Comparison of ENCODE assay signal across 8 cellular contexts in the genomic region with DNA sequence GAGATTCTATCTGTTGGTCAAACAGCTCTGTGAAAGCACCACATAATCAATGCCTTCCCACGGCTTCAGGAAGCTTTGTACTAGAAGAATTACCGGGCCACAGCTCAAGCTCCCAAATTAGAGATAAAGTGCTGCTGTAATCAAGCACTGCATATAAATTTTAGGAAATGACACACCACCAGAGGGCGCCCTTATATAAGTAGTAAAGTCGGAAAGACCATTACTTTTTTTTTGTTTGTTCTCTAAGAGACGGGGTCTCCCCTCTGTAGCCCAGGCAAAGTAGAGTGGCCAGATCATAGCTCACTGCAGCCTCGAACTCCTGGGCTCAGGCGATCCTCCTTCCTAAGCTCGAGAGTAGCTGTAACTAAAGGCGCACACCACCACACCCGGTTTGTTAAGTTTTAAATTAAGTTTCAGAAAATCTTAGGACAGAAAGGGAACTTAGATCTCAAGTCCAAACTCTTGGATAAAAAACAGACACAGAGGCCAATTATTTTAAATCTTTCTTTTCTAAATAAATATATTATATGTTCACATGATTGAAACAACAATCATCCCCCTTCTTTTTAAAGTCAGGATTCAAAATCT. TPM values are rescaled to one million over a fixed set of nuclear protein-coding genes. Genes with fewer than 3 reads are reported as not detected.
DNase-seq lines count a peak whose midpoint lies in the region; ATAC-seq and TF ChIP-seq lines count a peak whose summit lies in the region.

No MANE protein-coding gene starts in this region.

- H2AK9ac ChIP-seq in IMR-90 (replicated peaks; ENCODE audit: low read depth, low read length, poor library complexity) = peak overlapping the region; percentile 52

- H3K9me1 ChIP-seq in IMR-90 (ENCODE audit: insufficient read depth, low read length) = peaks cover 3% of the 10 kb centered on the region; the same call in 1 of the 2 replicates

- H3K23ac ChIP-seq in IMR-90 (ENCODE audit: low read depth, low read length) = peak overlapping the region; percentile 63; the same call in 1 of the 2 replicates

- H3K27ac Mint-ChIP-seq in endothelial cell (ENCODE audit: unreplicated experiment) = no peak overlapping the region

- H3K14ac ChIP-seq in IMR-90 (replicated peaks; ENCODE audit: low read depth, low read length) = no peak overlapping the region

- H3K18ac ChIP-seq in IMR-90 (ENCODE audit: low read depth, low read length) = peak overlapping the region; percentile 81; the same call in 1 of the 2 replicates

- POLR2A ChIA-PET in IMR-90 (lab: Charles Lee; ENCODE audit: unreplicated experiment) = interaction anchor here (0.7 kb wide), 1 partner anchor 1080 kb away, joined by 3 read pairs; no protein-coding TSS in a partner anchor

- peak; percentile 63 for TF ChIP-seq RAD21 in IMR-90 (IDR thresholded peaks at IDR 0.05; ENCODE audit: low read length)

- intact Hi-C loops in IMR-90 (cut with micrococcal nuclease) = loop anchor here (1.0 to 5.0 kb wide), 3 partner anchors 33 to 955 kb away; a partner anchor contains a TSS
- intact Hi-C loops in mucosa of descending colon (cut with DNase I, micrococcal nuclease) = loop anchor here in 1 of 2 donors (2.0 kb wide), 1 partner anchor 59 kb away; no protein-coding TSS in a partner anchor

- CTCF ChIA-PET in IMR-90 (lab: Yijun Ruan, JAX) = interaction anchor here (0.6 to 2.0 kb wide), 36 partner anchors 8 to 952 kb away, joined by 3 to 12 read pairs (median 4); a partner anchor contains a TSS

- peak overlapping the region in 1 of 2 experiments; percentile 68; a peak in 2 of 4 replicates for H4K8ac ChIP-seq in IMR-90 (ENCODE audit: low read depth in 2 of 2, low read length in 2 of 2)

- H3K27me3 ChIP-seq in GM06990 (replicated peaks; ENCODE audit: control insufficient read depth, insufficient read depth, low read length) (no peaks in the 10 kb centered on the region), IMR-90 (ENCODE audit: control insufficient read depth, insufficient read depth, low read length) (no peaks in the 10 kb centered on the region)

- H3K27me3 Mint-ChIP-seq in endothelial cell (ENCODE audit: unreplicated experiment) = peaks cover 2% of the 10 kb centered on the region

- TF ChIP-seq CTCF in GM06990 (IDR thresholded peaks at IDR 0.05; ENCODE audit: insufficient read depth, low read length, poor library complexity, severe bottlenecking) (peak; percentile 50), IMR-90 (conservative IDR thresholded peaks at IDR 0.05; ENCODE audit: low read depth, low read length) (peak; percentile 71), endothelial cell (IDR thresholded peaks at IDR 0.05; ENCODE audit: unreplicated experiment) (peak; percentile 92), mucosa of descending colon (IDR thresholded peaks at IDR 0.05) (peak; percentile 35)

- H3K36me3 ChIP-seq in GM06990 (ENCODE audit: control insufficient read depth, insufficient read depth, low read length) (no peaks in the 10 kb centered on the region), IMR-90 (ENCODE audit: control insufficient read depth, insufficient read depth, low read length) (no peaks in the 10 kb centered on the region), mucosa of descending colon (ENCODE audit: low read depth) (no peaks in the 10 kb centered on the region)

- ATAC-seq in IMR-90 (ENCODE audit: low read depth) (peak; percentile 21; the same call in 1 of the 2 replicates), mucosa of descending colon (peak; percentile 71), GM18867 (IDR thresholded peaks at IDR 0.05; ENCODE audit: unreplicated experiment) (no peak)

- no peak overlapping the region for H2BK5ac ChIP-seq in IMR-90 (ENCODE audit: low read depth, low read length, poor library complexity, severe bottlenecking)

- no peak overlapping the region for H3K56ac ChIP-seq in IMR-90 (ENCODE audit: extremely low read depth, insufficient read depth, low read length)

- H3K27ac ChIP-seq in IMR-90 (ENCODE audit: insufficient read depth, low read length) = no peak overlapping the region

- DNase-seq in GM06990 (ENCODE audit: extremely low read depth, insufficient read length) (peak; percentile 31), IMR-90 (peak; percentile 76), NOMO-1 treated with dmso at 0.1 percent for 144 hours (lab: John Stamatoyannopoulos, UW; ENCODE audit: unreplicated experiment) (peak; percentile 43), endothelial cell (ENCODE audit: low spot score) (peak; percentile 88), mucosa of descending colon (peak in 2 of 3 donors; percentile 25 to 98)
- DNase-seq in activated CD8-positive, alpha-beta memory T cell treated with anti-CD3 and anti-CD28 coated beads, Interleukin-2, amount 50 U/mL, for 1 hour (ENCODE audit: extremely low read depth) = peak; percentile 63
- peak; percentile 30 to 62 for DNase-seq in stimulated activated CD8-positive, alpha-beta memory T cell treated with anti-CD3 and anti-CD28 coated beads, Interleukin-4, amount 100 ng/mL, for 4 hours (ENCODE audit: low read depth in 2 of 2, low spot score in 1 of 2)

- peak overlapping the region; percentile 57; the same call in 1 of the 2 replicates for H3K4ac ChIP-seq in IMR-90 (ENCODE audit: low read depth, low read length)

- TF ChIP-seq POLR2A in IMR-90 (IDR thresholded peaks at IDR 0.05; ENCODE audit: low read depth, low read length) = no peak

- peaks cover 6 to 11% of the 10 kb centered on the region in 2 experiments; a peak in 2 of 4 replicates for H3K79me1 ChIP-seq in IMR-90 (ENCODE audit: low read depth in 1 of 2, low read length in 2 of 2)

- H3K9me3 Mint-ChIP-seq in endothelial cell (ENCODE audit: unreplicated experiment) = no peaks in the 10 kb centered on the region

- peak overlapping the region; percentile 81; the same call in 1 of the 3 replicates for H2BK15ac ChIP-seq in IMR-90 (ENCODE audit: low read depth, low read length)

- peak overlapping the region; percentile 53 for H3K9ac ChIP-seq in IMR-90 (ENCODE audit: low read depth, low read length)

- H3K4me1 Mint-ChIP-seq in endothelial cell (ENCODE audit: unreplicated experiment) = peaks cover 54% of the 10 kb centered on the region

- H3K4me1 ChIP-seq in IMR-90 (ENCODE audit: control insufficient read depth, insufficient read depth, low read length) (peaks cover 5% of the 10 kb centered on the region; the same call in 1 of the 2 replicates), mucosa of descending colon (ENCODE audit: low read depth) (no peaks in the 10 kb centered on the region)

- H3K4me2 ChIP-seq in IMR-90 (ENCODE audit: low read depth, low read length) = peak overlapping the region; percentile 93

- H3K36me3 Mint-ChIP-seq in endothelial cell (ENCODE audit: low read depth, unreplicated experiment) = peaks cover 4% of the 10 kb centered on the region

- H4K5ac ChIP-seq in IMR-90 (ENCODE audit: low read depth, low read length) = no peak overlapping the region

- H3K9me3 ChIP-seq in IMR-90 (ENCODE audit: control insufficient read depth, insufficient read depth, low read length) (no peaks in the 10 kb centered on the region), mucosa of descending colon (no peaks in the 10 kb centered on the region)

- 0% methylated on average over 1 of the region's 10 CpGs; no CpG with 5 or more reads in 1 of the 2 experiments for WGBS in IMR-90 (ENCODE audit: extremely low coverage in 2 of 2, insufficient read length in 1 of 2), 2 experiments

- no peaks in the 10 kb centered on the region for H4K20me1 ChIP-seq in IMR-90 (ENCODE audit: insufficient read depth, low read length)

- H2AK5ac ChIP-seq in IMR-90 (ENCODE audit: low read depth, low read length) = 0 out of 2 replicates have a peak overlapping the region, but pooled peaks have one; percentile 50

- dilution Hi-C loops in IMR-90 (cut with HindIII; ENCODE audit: low sequenced_read_pairs, unreplicated experiment) = no loop called here

- BruUV-seq in IMR-90 (replicated peaks; lab: Mats Ljungman, UMichigan) = no TSS peak

- peak overlapping the region; percentile 93 for H2AFZ ChIP-seq in IMR-90 (replicated peaks; ENCODE audit: low read length, poor library complexity)

- 0 out of 2 replicates have a peak overlapping the region, but pooled peaks have one; percentile 46 for H4K91ac ChIP-seq in IMR-90 (ENCODE audit: insufficient read depth, low read depth, low read length)

- H3K4me3 Mint-ChIP-seq in endothelial cell (ENCODE audit: unreplicated experiment) = no peak overlapping the region

- peak overlapping the region; percentile 57; the same call in 1 of the 2 replicates for H2BK20ac ChIP-seq in IMR-90 (ENCODE audit: low read depth, low read length)

- no peak overlapping the region for H3K4me3 ChIP-seq in GM06990 (replicated peaks; ENCODE audit: low read depth, low read length)
- peak overlapping the region; percentile 29; the same call in 1 of the 2 replicates for H3K4me3 ChIP-seq in IMR-90 (ENCODE audit: insufficient read depth, low read depth, low read length)
- H3K4me3 ChIP-seq in mucosa of descending colon = no peak overlapping the region

- in situ Hi-C loops in IMR-90 (cut with MboI; ENCODE audit: low sequenced_read_pairs) = no loop called here

- peak overlapping the region; percentile 67 for H2BK120ac ChIP-seq in IMR-90 (ENCODE audit: low read depth, low read length)

TF ChIP-seq in IMR-90, 13 proteins besides CTCF, POLR2A, EP300 and RAD21 (continues in another document):
- TF ChIP-seq SMC3 (IDR thresholded peaks at IDR 0.05; ENCODE audit: low read depth, low read length) (peak; percentile 60), NFE2L2 (IDR thresholded peaks at IDR 0.05; ENCODE audit: low read depth, low read length) (no peak), CHD1 (IDR thresholded peaks at IDR 0.05; ENCODE audit: low read depth, low read length) (no peak), RFX5 (IDR thresholded peaks at IDR 0.05; ENCODE audit: low read depth, low read length) (no peak)
- TF ChIP-seq, protein P1, sequence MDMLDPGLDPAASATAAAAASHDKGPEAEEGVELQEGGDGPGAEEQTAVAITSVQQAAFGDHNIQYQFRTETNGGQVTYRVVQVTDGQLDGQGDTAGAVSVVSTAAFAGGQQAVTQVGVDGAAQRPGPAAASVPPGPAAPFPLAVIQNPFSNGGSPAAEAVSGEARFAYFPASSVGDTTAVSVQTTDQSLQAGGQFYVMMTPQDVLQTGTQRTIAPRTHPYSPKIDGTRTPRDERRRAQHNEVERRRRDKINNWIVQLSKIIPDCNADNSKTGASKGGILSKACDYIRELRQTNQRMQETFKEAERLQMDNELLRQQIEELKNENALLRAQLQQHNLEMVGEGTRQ (IDR thresholded peaks at IDR 0.05; ENCODE audit: low read depth, low read length) = no peak

RNA-seq across cellular contexts. Expression of a gene that starts 32.6 kb away (rescaled TPM):
- total RNA-seq in IMR-90 (2012; rRNA removed) = 31.7 TPM in 2 replicates
- polyA plus RNA-seq in IMR-90 (2012; rRNA removed) = 56.8 and 64.9 TPM in 2 replicates
- polyA plus RNA-seq in IMR-90 (2012; cell fraction: cytosol; rRNA removed) = 24.1 and 32.6 TPM in 2 replicates
- polyA plus RNA-seq in IMR-90 (2012; cell fraction: nucleus; rRNA removed; ENCODE audit: low replicate concordance) = 4.1 and 36.8 TPM in 2 replicates
- 445 TPM for total RNA-seq in endothelial cell (ENCODE audit: unreplicated experiment)
- total RNA-seq in mucosa of descending colon = 10 to 100 TPM; 29.6 to 35.6 (median 30.8) TPM

RNA-seq across cellular contexts. Expression of a gene that starts 33.9 kb away (rescaled TPM):
- total RNA-seq in IMR-90 (2012; rRNA removed) = 9.4 and 15.8 TPM in 2 replicates
- polyA plus RNA-seq in IMR-90 (2012; rRNA removed) = 4.3 and 4.6 TPM in 2 replicates
- polyA plus RNA-seq in IMR-90 (2012; cell fraction: cytosol; rRNA removed) = 0.93 and 2.8 TPM in 2 replicates
- 0.61 and 2.6 TPM in 2 replicates for polyA plus RNA-seq in IMR-90 (2012; cell fraction: nucleus; rRNA removed; ENCODE audit: low replicate concordance)
- 11.2 TPM for total RNA-seq in endothelial cell (ENCODE audit: unreplicated experiment)
- total RNA-seq in mucosa of descending colon = 1 to 10 TPM in 2 of 3 donors, under 1 TPM in 1; 0.87 to 4.4 (median 1.2) TPM

Comparison
In these comparisons a context has a peak if more than half of its experiments do, and no peak if none do; other contexts are left out.
1. DNase-seq: peak in every context shown above with its lines; median percentile 88 in endothelial cell; 76 in IMR-90; 63 in activated CD8-positive, alpha-beta memory T cell treated with anti-CD3 and anti-CD28 coated beads, Interleukin-2, amount 50 U/mL, for 1 hour; 62 in mucosa of descending colon; 46 in stimulated activated CD8-positive, alpha-beta memory T cell treated with anti-CD3 and anti-CD28 coated beads, Interleukin-4, amount 100 ng/mL, for 4 hours; 43 in NOMO-1 treated with dmso at 0.1 percent for 144 hours; 31 in GM06990.
2. CTCF ChIP-seq: peak in every context shown above with its lines; median percentile 92 in endothelial cell; 71 in IMR-90; 50 in GM06990; 35 in mucosa of descending colon.
3. RNA of a gene that starts 32.6 kb away (total RNA-seq): 445 TPM in endothelial cell (single experiment); 31.7 TPM in IMR-90 and 29.6 to 35.6 TPM in mucosa of descending colon; every median in the first group is over 10 times any median in the second.